Comparison of ENCODE assay signal across 15 cellular contexts in the genomic region with DNA sequence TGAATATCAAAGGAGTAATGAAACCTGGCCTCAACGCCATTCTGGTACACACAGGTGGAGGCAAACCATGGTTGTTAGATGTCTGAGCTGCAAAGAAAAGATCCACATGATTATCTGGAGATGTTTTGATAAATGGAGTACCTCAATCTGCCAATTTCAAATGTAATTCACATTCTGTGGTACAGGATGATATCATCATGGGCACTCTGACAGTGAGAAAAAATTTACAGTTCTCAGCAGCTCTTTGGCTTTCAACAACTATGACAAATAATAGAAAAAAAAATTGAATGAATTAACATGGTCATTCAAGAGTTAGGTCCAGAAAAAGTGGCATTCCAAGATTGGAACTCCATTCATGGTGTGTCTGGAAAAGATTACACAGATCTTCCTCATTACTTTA. TPM values are rescaled to one million over a fixed set of nuclear protein-coding genes. Genes with fewer than 3 reads are reported as not detected.
DNase-seq lines count a peak whose midpoint lies in the region; ATAC-seq and TF ChIP-seq lines count a peak whose summit lies in the region.
"Had no signal": no experiment of that assay in that cellular context is flagged by ENCODE, and none has a peak within 500 bp of the region (broad histone marks: within the 10 kb centered on the region; RNA-seq: fewer than 3 reads in every experiment).

No MANE protein-coding gene starts in this region.

- H3K79me2 ChIP-seq in SK-N-SH (ENCODE audit: insufficient read depth) (no peaks in the 10 kb centered on the region), OCI-LY1 (ENCODE audit: insufficient read depth, low read length) (peaks cover 74% of the 10 kb centered on the region)

- H3K36me3 ChIP-seq in SK-N-SH (replicated peaks in 1 of 2; ENCODE audit: control insufficient read depth in 1 of 2, insufficient read depth in 2 of 2, low read length in 1 of 2) (no peaks in the 10 kb centered on the region), OCI-LY1 (ENCODE audit: insufficient read depth, low read length) (peaks cover 54% of the 10 kb centered on the region), prostate gland (no peaks in the 10 kb centered on the region), vagina (no peaks in the 10 kb centered on the region)
- H3K36me3 ChIP-seq: BLaER1, HAP-1 had no signal

- WGBS in SK-N-SH (ENCODE audit: low lambda C conversion rate), result 95% methylated on average over 1 of the region's 1 CpG
- WGBS in prostate gland, result 91% methylated on average over 1 of the region's 1 CpG

- intact Hi-C loops in prostate gland (cut with DNase I) (no loop called here), vagina (cut with DNase I) (no loop called here)

- TF ChIP-seq POLR2A in prostate gland (IDR thresholded peaks at IDR 0.05) (no peak), vagina (IDR thresholded peaks at IDR 0.05) (no peak)

- TF ChIP-seq EP300 in SK-N-SH (IDR thresholded peaks at IDR 0.05; ENCODE audit: borderline replicate concordance in 1 of 2, low read depth in 1 of 2, low read length in 1 of 2), result no peak

- no peaks in the 10 kb centered on the region for H3K27me3 ChIP-seq in SK-N-SH (ENCODE audit: insufficient read depth)
- no peaks in the 10 kb centered on the region for H3K27me3 ChIP-seq in OCI-LY1 (ENCODE audit: insufficient read depth, low read length)
- no peaks in the 10 kb centered on the region for H3K27me3 ChIP-seq in prostate gland (replicated peaks; ENCODE audit: insufficient read depth)
- H3K27me3 ChIP-seq in vagina, result no peaks in the 10 kb centered on the region
- H3K27me3 ChIP-seq: BLaER1 had no signal

- no peak for ATAC-seq in SK-N-SH treated with all-trans-retinoic acid at 6 μM for 48 hours
- ATAC-seq: A549 had no signal

- TF ChIP-seq CTCF in SK-N-SH (IDR thresholded peaks at IDR 0.05) (no peak), OCI-LY1 (IDR thresholded peaks at IDR 0.05; ENCODE audit: low read length) (no peak), prostate gland (IDR thresholded peaks at IDR 0.05) (no peak), vagina (IDR thresholded peaks at IDR 0.05) (no peak)

- H3F3A ChIP-seq in SK-N-SH (replicated peaks; ENCODE audit: insufficient read depth), result no peaks in the 10 kb centered on the region
- no peaks in the 10 kb centered on the region for H3F3A ChIP-seq in OCI-LY1 (ENCODE audit: insufficient read depth, low read length)

- TF ChIP-seq RAD21 in SK-N-SH (IDR thresholded peaks at IDR 0.05; ENCODE audit: low read length), result no peak

- DNase-seq in SK-N-SH (no peak), fibroblast of peridontal ligament (ENCODE audit: extremely low read depth) (peak; percentile 65), prostate gland (ENCODE audit: low spot score) (no peak), vagina (ENCODE audit: extremely low spot score in 2 of 2) (no peak)
- no peak for DNase-seq in activated naive CD4-positive, alpha-beta T cell (lab: John Stamatoyannopoulos, UW)
- DNase-seq: CD4-positive, alpha-beta memory T cell; DMS153; DMS79; GF-D8 had no signal

- H3K4me1 ChIP-seq in SK-N-SH (ENCODE audit: control insufficient read depth in 1 of 2, insufficient read depth in 2 of 2, low read depth in 1 of 2, low read length in 1 of 2), result no peaks in the 10 kb centered on the region; a peak in 1 of 4 replicates
- H3K4me1 ChIP-seq in OCI-LY1 (ENCODE audit: insufficient read depth, low read length, severe bottlenecking), result peaks cover 32% of the 10 kb centered on the region
- no peaks in the 10 kb centered on the region for H3K4me1 ChIP-seq in prostate gland (replicated peaks)
- no peaks in the 10 kb centered on the region for H3K4me1 ChIP-seq in vagina
- H3K4me1 ChIP-seq: A549, BLaER1, HAP-1 had no signal

- H2AFZ ChIP-seq in SK-N-SH (ENCODE audit: low read depth) (no peak overlapping the region), OCI-LY1 (ENCODE audit: low read length) (no peak overlapping the region)

- H4K20me1 ChIP-seq in SK-N-SH (ENCODE audit: insufficient read depth) (no peaks in the 10 kb centered on the region), OCI-LY1 (ENCODE audit: insufficient read depth, low read length) (no peaks in the 10 kb centered on the region)
- H4K20me1 ChIP-seq: BLaER1 had no signal

- H3K4me2 ChIP-seq in SK-N-SH (no peak overlapping the region), OCI-LY1 (ENCODE audit: low read length) (no peak overlapping the region)
- H3K4me2 ChIP-seq: A549, BLaER1 had no signal

- H3K27ac ChIP-seq in SK-N-SH (ENCODE audit: low read depth in 2 of 2, low read length in 1 of 2) (no peak overlapping the region), OCI-LY1 (ENCODE audit: low read depth, low read length, poor library complexity, severe bottlenecking) (peak overlapping the region; percentile 72), prostate gland (no peak overlapping the region), vagina (no peak overlapping the region)
- H3K27ac ChIP-seq: 22Rv1, A549, BLaER1 had no signal

- H3K9ac ChIP-seq in SK-N-SH, result no peak overlapping the region
- H3K9ac ChIP-seq in OCI-LY1 (ENCODE audit: low read length), result no peak overlapping the region
- H3K9ac ChIP-seq: BLaER1 had no signal

- POLR2A ChIA-PET in SK-N-SH (lab: Yijun Ruan, JAX), result no interaction called here

- H3K9me2 ChIP-seq in SK-N-SH (no peaks in the 10 kb centered on the region), OCI-LY1 (ENCODE audit: low read depth, low read length) (no peaks in the 10 kb centered on the region)

- CTCF ChIA-PET in SK-N-SH (lab: Yijun Ruan, JAX), result no interaction called here

- no peaks in the 10 kb centered on the region for H3K9me3 ChIP-seq in SK-N-SH
- peaks cover 11% of the 10 kb centered on the region for H3K9me3 ChIP-seq in OCI-LY1 (ENCODE audit: low read length)
- no peaks in the 10 kb centered on the region for H3K9me3 ChIP-seq in prostate gland
- H3K9me3 ChIP-seq in vagina, result no peaks in the 10 kb centered on the region
- H3K9me3 ChIP-seq: A549, BLaER1 had no signal

- H3K4me3 ChIP-seq in SK-N-SH (ENCODE audit: low read depth in 2 of 2, low read length in 1 of 2) (no peak overlapping the region), OCI-LY1 (ENCODE audit: low read depth, low read length, poor library complexity, severe bottlenecking) (no peak overlapping the region), prostate gland (no peak overlapping the region), vagina (no peak overlapping the region)
- H3K4me3 ChIP-seq: A549, BLaER1, HAP-1 had no signal

TF ChIP-seq in SK-N-SH treated with all-trans-retinoic acid at 6 μM for 48 hours, 23 proteins besides CTCF, POLR2A, EP300 and RAD21:
- TF ChIP-seq ZNF8 (CRISPR knock-in tag; IDR thresholded peaks at IDR 0.05) (no peak), GLIS3 (CRISPR knock-in tag; IDR thresholded peaks at IDR 0.05) (no peak), ISL1 (CRISPR knock-in tag; IDR thresholded peaks at IDR 0.05) (peak; percentile 20; the same call in 1 of the 2 replicates)

TF ChIP-seq in SK-N-SH, 30 proteins besides CTCF, POLR2A, EP300 and RAD21 (continues in another document):
- TF ChIP-seq ELF1 (IDR thresholded peaks at IDR 0.05), result no peak
- TF ChIP-seq, protein P1, sequence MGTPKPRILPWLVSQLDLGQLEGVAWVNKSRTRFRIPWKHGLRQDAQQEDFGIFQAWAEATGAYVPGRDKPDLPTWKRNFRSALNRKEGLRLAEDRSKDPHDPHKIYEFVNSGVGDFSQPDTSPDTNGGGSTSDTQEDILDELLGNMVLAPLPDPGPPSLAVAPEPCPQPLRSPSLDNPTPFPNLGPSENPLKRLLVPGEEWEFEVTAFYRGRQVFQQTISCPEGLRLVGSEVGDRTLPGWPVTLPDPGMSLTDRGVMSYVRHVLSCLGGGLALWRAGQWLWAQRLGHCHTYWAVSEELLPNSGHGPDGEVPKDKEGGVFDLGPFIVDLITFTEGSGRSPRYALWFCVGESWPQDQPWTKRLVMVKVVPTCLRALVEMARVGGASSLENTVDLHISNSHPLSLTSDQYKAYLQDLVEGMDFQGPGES (IDR thresholded peaks at IDR 0.05; ENCODE audit: low read depth, low read length), result no peak
- no peak for TF ChIP-seq CHD2 (IDR thresholded peaks at IDR 0.05; ENCODE audit: low read length, partially characterized antibody)
- TF ChIP-seq, protein P2, sequence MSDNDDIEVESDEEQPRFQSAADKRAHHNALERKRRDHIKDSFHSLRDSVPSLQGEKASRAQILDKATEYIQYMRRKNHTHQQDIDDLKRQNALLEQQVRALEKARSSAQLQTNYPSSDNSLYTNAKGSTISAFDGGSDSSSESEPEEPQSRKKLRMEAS (IDR thresholded peaks at IDR 0.05; ENCODE audit: low read depth), result no peak
- TF ChIP-seq TAF1 (IDR thresholded peaks at IDR 0.05; ENCODE audit: borderline replicate concordance, low read depth, low read length), result no peak
- TF ChIP-seq, protein P3, sequence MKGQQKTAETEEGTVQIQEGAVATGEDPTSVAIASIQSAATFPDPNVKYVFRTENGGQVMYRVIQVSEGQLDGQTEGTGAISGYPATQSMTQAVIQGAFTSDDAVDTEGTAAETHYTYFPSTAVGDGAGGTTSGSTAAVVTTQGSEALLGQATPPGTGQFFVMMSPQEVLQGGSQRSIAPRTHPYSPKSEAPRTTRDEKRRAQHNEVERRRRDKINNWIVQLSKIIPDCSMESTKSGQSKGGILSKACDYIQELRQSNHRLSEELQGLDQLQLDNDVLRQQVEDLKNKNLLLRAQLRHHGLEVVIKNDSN (IDR thresholded peaks at IDR 0.05; ENCODE audit: borderline replicate concordance, low read depth), result no peak
- no peak for TF ChIP-seq RCOR1 (IDR thresholded peaks at IDR 0.05; ENCODE audit: low read length)
- TF ChIP-seq TCF12 (IDR thresholded peaks at IDR 0.05), result no peak
- no peak for TF ChIP-seq RFX5 (IDR thresholded peaks at IDR 0.05; ENCODE audit: low read length)
- TF ChIP-seq GATA2 (CRISPR knock-in tag; IDR thresholded peaks at IDR 0.05), result no peak
- no peak for TF ChIP-seq SMC3 (IDR thresholded peaks at IDR 0.05; ENCODE audit: low read depth, low read length)
- TF ChIP-seq FOXJ3 (CRISPR knock-in tag; IDR thresholded peaks at IDR 0.05), result no peak
- no peak for TF ChIP-seq NRF1 (IDR thresholded peaks at IDR 0.05; ENCODE audit: low read depth, low read length)

RNA-seq across cellular contexts. Expression of a gene that starts 17.3 kb away (rescaled TPM):
- polyA plus RNA-seq in SK-N-SH (2012; rRNA removed), result 2.3 and 3.2 TPM in 2 replicates
- 3.1 TPM in 2 replicates for polyA plus RNA-seq in SK-N-SH (2012; cell fraction: cytosol; rRNA removed)
- polyA plus RNA-seq in SK-N-SH (2012; cell fraction: nucleus; rRNA removed), result 2.6 and 4.0 TPM in 2 replicates
- total RNA-seq in prostate gland (10 to 100 TPM; 14.7 to 35.2 TPM), vagina (8.6 TPM)

RNA-seq across cellular contexts. Expression of a gene that starts 17.6 kb away (rescaled TPM):
- 1.7 and 3.0 TPM in 2 replicates for polyA plus RNA-seq in SK-N-SH (2012; rRNA removed)
- 2.4 and 3.1 TPM in 2 replicates for polyA plus RNA-seq in SK-N-SH (2012; cell fraction: cytosol; rRNA removed)
- polyA plus RNA-seq in SK-N-SH (2012; cell fraction: nucleus; rRNA removed), result 1.9 and 2.1 TPM in 2 replicates
- total RNA-seq in prostate gland (1 to 10 TPM in 1 of 2 donors, under 1 TPM in 1; 0.96 to 2.9 TPM), vagina (not detected)
- polyA plus RNA-seq: CD4-positive, alpha-beta memory T cell had no signal

RNA-seq across cellular contexts. Expression of a gene that starts 38.8 kb away (rescaled TPM):
- polyA plus RNA-seq in SK-N-SH (2012; rRNA removed), result 43.1 and 53.7 TPM in 2 replicates
- polyA plus RNA-seq in SK-N-SH (2012; cell fraction: cytosol; rRNA removed), result 31.1 and 38.5 TPM in 2 replicates
- 70.6 and 83.8 TPM in 2 replicates for polyA plus RNA-seq in SK-N-SH (2012; cell fraction: nucleus; rRNA removed)
- 10 to 100 TPM; 50.1 to 78.1 TPM for total RNA-seq in prostate gland
- total RNA-seq in vagina, result 26.3 TPM

RNA-seq across cellular contexts. Expression of a gene that starts 38.9 kb away (rescaled TPM):
- 19.9 and 22.8 TPM in 2 replicates for polyA plus RNA-seq in SK-N-SH (2012; rRNA removed)
- 10.6 and 11.6 TPM in 2 replicates for polyA plus RNA-seq in SK-N-SH (2012; cell fraction: cytosol; rRNA removed)
- 74.6 and 108 TPM in 2 replicates for polyA plus RNA-seq in SK-N-SH (2012; cell fraction: nucleus; rRNA removed)
- total RNA-seq in prostate gland (100 to 1,000 TPM in 1 of 2 donors, 1 to 10 TPM in 1; 8.4 to 101 TPM), vagina (33.1 TPM)
